Comparison of ENCODE assay signal across 18 cellular contexts in the genomic region with DNA sequence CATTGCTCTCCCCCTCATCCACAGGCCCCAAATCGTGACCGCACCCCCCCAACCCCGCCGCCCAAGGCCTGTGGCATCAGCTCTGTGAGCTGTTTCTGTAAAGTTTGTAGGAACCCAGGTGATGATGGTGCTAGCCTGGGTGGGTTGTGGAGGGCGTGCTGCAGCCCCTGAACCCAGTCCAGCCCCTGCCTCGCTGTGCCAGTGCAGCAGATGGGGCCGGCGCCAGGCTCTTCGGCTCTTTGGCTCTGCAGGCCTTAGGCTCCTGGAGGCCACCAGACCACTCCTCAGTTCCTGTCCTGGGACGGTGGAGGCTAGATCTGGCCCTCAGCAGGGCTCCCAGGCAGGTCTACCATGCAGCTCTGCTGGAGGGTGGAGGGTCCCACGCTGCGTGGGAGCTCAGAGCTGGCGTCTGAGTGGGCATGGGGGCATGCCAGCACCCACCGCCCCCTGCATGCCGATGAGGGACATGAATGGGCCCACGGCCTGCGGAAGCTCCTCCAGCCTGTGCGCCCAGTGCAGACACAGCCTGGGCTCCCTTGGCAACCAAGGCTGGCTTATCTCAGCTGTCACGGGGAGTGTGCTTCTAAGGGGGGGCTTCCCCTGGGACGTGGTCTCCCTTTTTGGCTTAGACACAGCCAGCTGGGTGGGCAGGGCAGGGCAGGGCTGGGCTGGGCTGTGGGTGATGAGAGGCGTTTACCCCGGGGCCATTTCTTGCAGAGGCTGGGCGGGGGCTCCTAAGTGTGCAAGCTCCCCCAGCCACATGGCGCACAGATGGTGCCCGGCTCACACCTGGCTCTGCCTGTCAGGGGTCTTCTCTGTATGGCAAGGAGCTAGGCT.
"Had no signal": no experiment of that assay in that cellular context is flagged by ENCODE, and none has a peak within 500 bp of the region (broad histone marks: within the 10 kb centered on the region; RNA-seq: fewer than 3 reads in every experiment).

No MANE protein-coding gene starts in this region.

- H3K27me3 ChIP-seq: hepatocyte, neutrophil, pancreas, right lobe of liver, testis had no signal

- H3K27ac ChIP-seq: hepatocyte, neutrophil, pancreas, right lobe of liver, testis, WERI-Rb-1 had no signal

- ATAC-seq: effector memory CD8-positive, alpha-beta T cell; mucosa of descending colon; pancreas; right lobe of liver; stimulated activated memory B cell treated with anti-CD40 and anti-IgM and Interleukin-4, amounts not matched to agents 10 μg/mL and 1 μg/mL and 100 μg/mL, for 72 hours had no signal

- H3K4me1 ChIP-seq: pancreas, testis had no signal

- DNase-seq: activated CD4-positive, alpha-beta T cell treated with anti-CD3 and anti-CD28 coated beads for 1 hour; activated CD8-positive, alpha-beta memory T cell treated with anti-CD3 and anti-CD28 coated beads for 24 hours; activated CD8-positive, alpha-beta memory T cell treated with anti-CD3 and anti-CD28 coated beads, Interleukin-2, amount 50 U/mL, for 48 hours; activated effector memory CD4-positive, alpha-beta T cell treated with Interleukin-2 at 50 U/mL for 16 hours; activated T-cell treated with anti-CD3 and anti-CD28 coated beads, Interleukin-2, amount 50 U/mL, for 48 hours; effector memory CD8-positive, alpha-beta T cell; mesenchymal stem cell; mucosa of descending colon; naive B cell; right lobe of liver; stimulated activated CD4-positive, alpha-beta T cell treated with anti-CD3 and anti-CD28 coated beads, Interleukin-4, amount 100 ng/mL, for 4 hours; testis; WERI-Rb-1 had no signal

- H3K9me3 ChIP-seq: mucosa of descending colon, neutrophil, pancreas, right lobe of liver, testis had no signal

- H3K36me3 ChIP-seq: neutrophil, pancreas, right lobe of liver, WERI-Rb-1 had no signal

- H3K4me3 ChIP-seq: hepatocyte, mucosa of descending colon, pancreas, right lobe of liver, smooth muscle cell, testis had no signal
